In genomic region chr5:5531371-5531770, GRCh38 we compare ENCODE assay signal across 30 cellular contexts.
"Had no signal": no experiment of that assay in that cellular context is flagged by ENCODE, and none has a peak within 500 bp of the region (broad histone marks: within the 10 kb centered on the region; RNA-seq: fewer than 3 reads in every experiment).

No MANE protein-coding gene starts in this region.

- H3K9me3 ChIP-seq: mucosa of descending colon, neutrophil, suprapubic skin, thoracic aorta, tibial artery, upper lobe of right lung had no signal

- H3K36me3 ChIP-seq: heart left ventricle, left ventricle myocardium inferior, neural progenitor cell, neutrophil, suprapubic skin, thoracic aorta, tibial artery, upper lobe of right lung had no signal

- DNase-seq: heart left ventricle; immature natural killer cell; kidney; left colon; left ventricle myocardium inferior; mesendoderm; midbrain; mucosa of descending colon; naive thymus-derived CD4-positive, alpha-beta T cell; occipital lobe; retina; right cardiac atrium; stimulated activated CD4-positive, alpha-beta T cell treated with anti-CD3 and anti-CD28 coated beads, Interleukin-12 subunit alpha, Interleukin-12 subunit beta, amount 100 ng/mL, for 4 hours; stimulated activated CD4-positive, alpha-beta T cell treated with anti-CD3 and anti-CD28 coated beads, Interleukin-15, amount 100 ng/mL, for 24 hours; stimulated activated CD4-positive, alpha-beta T cell treated with anti-CD3 and anti-CD28 coated beads, Interleukin-2, amount 100 ng/mL, for 24 hours; stimulated activated CD4-positive, alpha-beta T cell treated with anti-CD3 and anti-CD28 coated beads, Interleukin-4, amount 100 ng/mL, for 1 hour; stimulated activated naive B cell treated with anti-CD40 and anti-IgM and Interleukin-4, amounts not matched to agents 10 μg/mL and 1 μg/mL and 100 μg/mL, for 72 hours; stimulated activated naive CD8-positive, alpha-beta T cell treated with anti-CD3 and anti-CD28 coated beads, Interleukin-15, Interleukin-2, amounts not matched to agents 100 U/mL and 50 U/mL, for 24 hours; tibial artery; trophoblast cell; upper lobe of right lung had no signal

- H3K4me3 ChIP-seq: heart left ventricle, left ventricle myocardium inferior, lung, mucosa of descending colon, neural progenitor cell, skin epidermis, suprapubic skin, thoracic aorta, tibial artery, upper lobe of right lung had no signal

- H3K27ac Mint-ChIP-seq: immature natural killer cell; naive thymus-derived CD4-positive, alpha-beta T cell; natural killer cell treated with Interleukin-12 subunit alpha and Interleukin-12 subunit beta and Interleukin-15 and Interleukin-18, amount 100 ng/mL, for 72 hours; neural progenitor cell; progenitor cell of endocrine pancreas; stimulated activated naive B cell treated with anti-CD40 and anti-IgM and Interleukin-4, amounts not matched to agents 10 μg/mL and 1 μg/mL and 100 μg/mL, for 72 hours had no signal

- H3K27ac ChIP-seq: heart left ventricle, left ventricle myocardium inferior, neural progenitor cell, neutrophil, skin epidermis, suprapubic skin, thoracic aorta, tibial artery, upper lobe of right lung had no signal

- H3K9ac ChIP-seq: neural progenitor cell had no signal

- H3K4me3 Mint-ChIP-seq: immature natural killer cell; naive thymus-derived CD4-positive, alpha-beta T cell; natural killer cell treated with Interleukin-12 subunit alpha and Interleukin-12 subunit beta and Interleukin-15 and Interleukin-18, amount 100 ng/mL, for 72 hours; neural progenitor cell; stimulated activated naive B cell treated with anti-CD40 and anti-IgM and Interleukin-4, amounts not matched to agents 10 μg/mL and 1 μg/mL and 100 μg/mL, for 72 hours had no signal

- ATAC-seq: heart left ventricle; left colon; mucosa of descending colon; naive thymus-derived CD4-positive, alpha-beta T cell; natural killer cell treated with Interleukin-12 subunit alpha and Interleukin-12 subunit beta and Interleukin-15 and Interleukin-18, amount 100 ng/mL, for 72 hours; right cardiac atrium; sciatic nerve; stimulated activated naive B cell treated with anti-CD40 and anti-IgM and Interleukin-4, amounts not matched to agents 10 μg/mL and 1 μg/mL and 100 μg/mL, for 72 hours; stimulated activated naive CD8-positive, alpha-beta T cell treated with anti-CD3 and anti-CD28 coated beads, Interleukin-15, Interleukin-2, amounts not matched to agents 100 U/mL and 50 U/mL, for 24 hours; upper lobe of right lung had no signal

- H3K4me1 ChIP-seq: heart left ventricle, left ventricle myocardium inferior, neural progenitor cell, suprapubic skin, tibial artery, upper lobe of right lung had no signal

- H3K27me3 ChIP-seq: neural progenitor cell, neutrophil, suprapubic skin, upper lobe of right lung had no signal

- H2AFZ ChIP-seq: neural progenitor cell had no signal

- H3K4me1 Mint-ChIP-seq: stimulated activated naive B cell treated with anti-CD40 and anti-IgM and Interleukin-4, amounts not matched to agents 10 μg/mL and 1 μg/mL and 100 μg/mL, for 72 hours had no signal

- H3K9me3 Mint-ChIP-seq: natural killer cell treated with Interleukin-12 subunit alpha and Interleukin-12 subunit beta and Interleukin-15 and Interleukin-18, amount 100 ng/mL, for 72 hours had no signal

- H3K4me2 ChIP-seq: neural progenitor cell had no signal
